1 cellular context compared by ENCODE assay signal in the genomic region with DNA sequence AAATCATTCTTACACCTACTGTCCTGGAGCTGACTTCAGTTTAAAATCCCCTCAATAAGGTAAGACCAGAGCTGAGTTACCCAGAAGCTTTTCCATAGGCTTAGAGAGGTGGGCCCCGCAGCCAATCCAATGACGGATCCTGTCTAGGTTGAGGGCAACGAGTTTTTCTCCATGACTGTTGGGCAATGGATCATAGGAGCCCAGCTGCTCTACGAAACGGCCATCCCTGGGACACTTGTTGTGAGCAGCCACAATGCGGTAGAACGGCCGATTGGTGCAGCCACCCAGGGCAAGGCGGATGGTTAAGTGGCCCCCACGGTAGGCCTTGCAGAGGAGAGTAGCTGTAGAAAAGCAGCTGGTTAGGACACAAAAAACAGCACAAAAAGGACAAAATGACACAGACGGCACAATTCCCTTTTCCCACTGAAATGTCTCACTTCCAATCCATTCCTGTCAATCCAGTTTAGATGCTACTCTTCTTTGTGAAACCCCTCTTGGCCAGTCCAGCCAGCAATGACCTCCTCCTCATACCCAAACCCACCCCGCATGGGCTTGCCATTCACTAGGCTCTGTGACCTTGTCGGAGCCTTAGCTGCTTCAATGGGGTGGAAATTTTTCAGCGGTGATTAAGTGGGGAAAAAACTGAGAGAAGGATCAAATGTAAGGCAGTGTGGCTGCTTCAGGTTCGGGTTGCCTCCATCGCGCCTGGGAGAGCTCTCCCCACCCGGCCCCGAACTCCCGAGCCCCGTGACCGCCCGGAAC.
TF ChIP-seq lines count a peak whose summit lies in the region.

No MANE protein-coding gene starts in this region.

TF ChIP-seq in HepG2, 621 proteins besides CTCF, POLR2A, EP300 and RAD21 (continued from another document and continues in another):
- TF ChIP-seq NRL (CRISPR knock-in tag; IDR thresholded peaks at IDR 0.05; ENCODE audit: borderline replicate concordance), result no peak
- TF ChIP-seq, protein P1, sequence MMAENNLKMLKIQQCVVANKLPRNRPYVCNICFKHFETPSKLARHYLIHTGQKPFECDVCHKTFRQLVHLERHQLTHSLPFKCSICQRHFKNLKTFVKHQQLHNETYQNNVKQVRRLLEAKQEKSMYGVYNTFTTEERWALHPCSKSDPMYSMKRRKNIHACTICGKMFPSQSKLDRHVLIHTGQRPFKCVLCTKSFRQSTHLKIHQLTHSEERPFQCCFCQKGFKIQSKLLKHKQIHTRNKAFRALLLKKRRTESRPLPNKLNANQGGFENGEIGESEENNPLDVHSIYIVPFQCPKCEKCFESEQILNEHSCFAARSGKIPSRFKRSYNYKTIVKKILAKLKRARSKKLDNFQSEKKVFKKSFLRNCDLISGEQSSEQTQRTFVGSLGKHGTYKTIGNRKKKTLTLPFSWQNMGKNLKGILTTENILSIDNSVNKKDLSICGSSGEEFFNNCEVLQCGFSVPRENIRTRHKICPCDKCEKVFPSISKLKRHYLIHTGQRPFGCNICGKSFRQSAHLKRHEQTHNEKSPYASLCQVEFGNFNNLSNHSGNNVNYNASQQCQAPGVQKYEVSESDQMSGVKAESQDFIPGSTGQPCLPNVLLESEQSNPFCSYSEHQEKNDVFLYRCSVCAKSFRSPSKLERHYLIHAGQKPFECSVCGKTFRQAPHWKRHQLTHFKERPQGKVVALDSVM (CRISPR knock-in tag; IDR thresholded peaks at IDR 0.05), result no peak
- no peak for TF ChIP-seq DNMT1 (CRISPR knock-in tag; IDR thresholded peaks at IDR 0.05)
- no peak for TF ChIP-seq PHF5A (CRISPR knock-in tag; IDR thresholded peaks at IDR 0.05; ENCODE audit: low read depth, unreplicated experiment)
- TF ChIP-seq ZNF180 (CRISPR knock-in tag; IDR thresholded peaks at IDR 0.05; ENCODE audit: borderline replicate concordance, low read depth), result peak; percentile 77; the same call in 1 of the 2 replicates
- no peak for TF ChIP-seq ZMYM2 (CRISPR knock-in tag; IDR thresholded peaks at IDR 0.05)
- TF ChIP-seq ZSCAN20 (CRISPR knock-in tag; IDR thresholded peaks at IDR 0.05; ENCODE audit: borderline replicate concordance), result no peak
- peak; percentile 81 for TF ChIP-seq CEBPB (IDR thresholded peaks at IDR 0.05; ENCODE audit: borderline replicate concordance, low read depth, low read length)
- TF ChIP-seq, protein P2, sequence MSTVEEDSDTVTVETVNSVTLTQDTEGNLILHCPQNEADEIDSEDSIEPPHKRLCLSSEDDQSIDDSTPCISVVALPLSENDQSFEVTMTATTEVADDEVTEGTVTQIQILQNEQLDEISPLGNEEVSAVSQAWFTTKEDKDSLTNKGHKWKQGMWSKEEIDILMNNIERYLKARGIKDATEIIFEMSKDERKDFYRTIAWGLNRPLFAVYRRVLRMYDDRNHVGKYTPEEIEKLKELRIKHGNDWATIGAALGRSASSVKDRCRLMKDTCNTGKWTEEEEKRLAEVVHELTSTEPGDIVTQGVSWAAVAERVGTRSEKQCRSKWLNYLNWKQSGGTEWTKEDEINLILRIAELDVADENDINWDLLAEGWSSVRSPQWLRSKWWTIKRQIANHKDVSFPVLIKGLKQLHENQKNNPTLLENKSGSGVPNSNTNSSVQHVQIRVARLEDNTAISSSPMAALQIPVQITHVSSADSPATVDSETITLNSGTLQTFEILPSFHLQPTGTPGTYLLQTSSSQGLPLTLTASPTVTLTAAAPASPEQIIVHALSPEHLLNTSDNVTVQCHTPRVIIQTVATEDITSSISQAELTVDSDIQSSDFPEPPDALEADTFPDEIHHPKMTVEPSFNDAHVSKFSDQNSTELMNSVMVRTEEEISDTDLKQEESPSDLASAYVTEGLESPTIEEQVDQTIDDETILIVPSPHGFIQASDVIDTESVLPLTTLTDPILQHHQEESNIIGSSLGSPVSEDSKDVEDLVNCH (CRISPR knock-in tag; IDR thresholded peaks at IDR 0.05), result no peak
- no peak for TF ChIP-seq ZNF749 (CRISPR knock-in tag; IDR thresholded peaks at IDR 0.05; ENCODE audit: borderline replicate concordance)
- TF ChIP-seq SMC3 (IDR thresholded peaks at IDR 0.05; ENCODE audit: low read length), result no peak
- TF ChIP-seq NBN (conservative IDR thresholded peaks at IDR 0.05), result no peak
- TF ChIP-seq, protein P3, sequence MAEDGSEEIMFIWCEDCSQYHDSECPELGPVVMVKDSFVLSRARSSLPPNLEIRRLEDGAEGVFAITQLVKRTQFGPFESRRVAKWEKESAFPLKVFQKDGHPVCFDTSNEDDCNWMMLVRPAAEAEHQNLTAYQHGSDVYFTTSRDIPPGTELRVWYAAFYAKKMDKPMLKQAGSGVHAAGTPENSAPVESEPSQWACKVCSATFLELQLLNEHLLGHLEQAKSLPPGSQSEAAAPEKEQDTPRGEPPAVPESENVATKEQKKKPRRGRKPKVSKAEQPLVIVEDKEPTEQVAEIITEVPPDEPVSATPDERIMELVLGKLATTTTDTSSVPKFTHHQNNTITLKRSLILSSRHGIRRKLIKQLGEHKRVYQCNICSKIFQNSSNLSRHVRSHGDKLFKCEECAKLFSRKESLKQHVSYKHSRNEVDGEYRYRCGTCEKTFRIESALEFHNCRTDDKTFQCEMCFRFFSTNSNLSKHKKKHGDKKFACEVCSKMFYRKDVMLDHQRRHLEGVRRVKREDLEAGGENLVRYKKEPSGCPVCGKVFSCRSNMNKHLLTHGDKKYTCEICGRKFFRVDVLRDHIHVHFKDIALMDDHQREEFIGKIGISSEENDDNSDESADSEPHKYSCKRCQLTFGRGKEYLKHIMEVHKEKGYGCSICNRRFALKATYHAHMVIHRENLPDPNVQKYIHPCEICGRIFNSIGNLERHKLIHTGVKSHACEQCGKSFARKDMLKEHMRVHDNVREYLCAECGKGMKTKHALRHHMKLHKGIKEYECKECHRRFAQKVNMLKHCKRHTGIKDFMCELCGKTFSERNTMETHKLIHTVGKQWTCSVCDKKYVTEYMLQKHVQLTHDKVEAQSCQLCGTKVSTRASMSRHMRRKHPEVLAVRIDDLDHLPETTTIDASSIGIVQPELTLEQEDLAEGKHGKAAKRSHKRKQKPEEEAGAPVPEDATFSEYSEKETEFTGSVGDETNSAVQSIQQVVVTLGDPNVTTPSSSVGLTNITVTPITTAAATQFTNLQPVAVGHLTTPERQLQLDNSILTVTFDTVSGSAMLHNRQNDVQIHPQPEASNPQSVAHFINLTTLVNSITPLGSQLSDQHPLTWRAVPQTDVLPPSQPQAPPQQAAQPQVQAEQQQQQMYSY (CRISPR knock-in tag; IDR thresholded peaks at IDR 0.05), result no peak
- TF ChIP-seq GTF3A (CRISPR knock-in tag; conservative IDR thresholded peaks at IDR 0.05), result no peak
- TF ChIP-seq NFKBIZ (CRISPR knock-in tag; IDR thresholded peaks at IDR 0.05), result no peak
- no peak for TF ChIP-seq ERF (CRISPR knock-in tag; IDR thresholded peaks at IDR 0.05)
- no peak for TF ChIP-seq MYNN (CRISPR knock-in tag; IDR thresholded peaks at IDR 0.05; ENCODE audit: low read depth)
- TF ChIP-seq, protein P4, sequence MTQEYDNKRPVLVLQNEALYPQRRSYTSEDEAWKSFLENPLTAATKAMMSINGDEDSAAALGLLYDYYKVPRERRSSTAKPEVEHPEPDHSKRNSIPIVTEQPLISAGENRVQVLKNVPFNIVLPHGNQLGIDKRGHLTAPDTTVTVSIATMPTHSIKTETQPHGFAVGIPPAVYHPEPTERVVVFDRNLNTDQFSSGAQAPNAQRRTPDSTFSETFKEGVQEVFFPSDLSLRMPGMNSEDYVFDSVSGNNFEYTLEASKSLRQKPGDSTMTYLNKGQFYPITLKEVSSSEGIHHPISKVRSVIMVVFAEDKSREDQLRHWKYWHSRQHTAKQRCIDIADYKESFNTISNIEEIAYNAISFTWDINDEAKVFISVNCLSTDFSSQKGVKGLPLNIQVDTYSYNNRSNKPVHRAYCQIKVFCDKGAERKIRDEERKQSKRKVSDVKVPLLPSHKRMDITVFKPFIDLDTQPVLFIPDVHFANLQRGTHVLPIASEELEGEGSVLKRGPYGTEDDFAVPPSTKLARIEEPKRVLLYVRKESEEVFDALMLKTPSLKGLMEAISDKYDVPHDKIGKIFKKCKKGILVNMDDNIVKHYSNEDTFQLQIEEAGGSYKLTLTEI (CRISPR knock-in tag; conservative IDR thresholded peaks at IDR 0.05), result no peak
- TF ChIP-seq, protein P5, sequence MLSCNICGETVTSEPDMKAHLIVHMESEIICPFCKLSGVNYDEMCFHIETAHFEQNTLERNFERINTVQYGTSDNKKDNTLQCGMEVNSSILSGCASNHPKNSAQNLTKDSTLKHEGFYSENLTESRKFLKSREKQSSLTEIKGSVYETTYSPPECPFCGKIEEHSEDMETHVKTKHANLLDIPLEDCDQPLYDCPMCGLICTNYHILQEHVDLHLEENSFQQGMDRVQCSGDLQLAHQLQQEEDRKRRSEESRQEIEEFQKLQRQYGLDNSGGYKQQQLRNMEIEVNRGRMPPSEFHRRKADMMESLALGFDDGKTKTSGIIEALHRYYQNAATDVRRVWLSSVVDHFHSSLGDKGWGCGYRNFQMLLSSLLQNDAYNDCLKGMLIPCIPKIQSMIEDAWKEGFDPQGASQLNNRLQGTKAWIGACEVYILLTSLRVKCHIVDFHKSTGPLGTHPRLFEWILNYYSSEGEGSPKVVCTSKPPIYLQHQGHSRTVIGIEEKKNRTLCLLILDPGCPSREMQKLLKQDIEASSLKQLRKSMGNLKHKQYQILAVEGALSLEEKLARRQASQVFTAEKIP (CRISPR knock-in tag; IDR thresholded peaks at IDR 0.05; ENCODE audit: borderline replicate concordance), result no peak
- TF ChIP-seq NFKB2 (CRISPR knock-in tag; IDR thresholded peaks at IDR 0.05; ENCODE audit: borderline replicate concordance), result no peak
- no peak for TF ChIP-seq NR1H2 (CRISPR knock-in tag; IDR thresholded peaks at IDR 0.05; ENCODE audit: borderline replicate concordance, low read depth)
- TF ChIP-seq, protein P6, sequence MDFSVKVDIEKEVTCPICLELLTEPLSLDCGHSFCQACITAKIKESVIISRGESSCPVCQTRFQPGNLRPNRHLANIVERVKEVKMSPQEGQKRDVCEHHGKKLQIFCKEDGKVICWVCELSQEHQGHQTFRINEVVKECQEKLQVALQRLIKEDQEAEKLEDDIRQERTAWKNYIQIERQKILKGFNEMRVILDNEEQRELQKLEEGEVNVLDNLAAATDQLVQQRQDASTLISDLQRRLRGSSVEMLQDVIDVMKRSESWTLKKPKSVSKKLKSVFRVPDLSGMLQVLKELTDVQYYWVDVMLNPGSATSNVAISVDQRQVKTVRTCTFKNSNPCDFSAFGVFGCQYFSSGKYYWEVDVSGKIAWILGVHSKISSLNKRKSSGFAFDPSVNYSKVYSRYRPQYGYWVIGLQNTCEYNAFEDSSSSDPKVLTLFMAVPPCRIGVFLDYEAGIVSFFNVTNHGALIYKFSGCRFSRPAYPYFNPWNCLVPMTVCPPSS (IDR thresholded peaks at IDR 0.05), result no peak
- no peak for TF ChIP-seq ZMAT3 (CRISPR knock-in tag; conservative IDR thresholded peaks at IDR 0.05)
- TF ChIP-seq ZNF160 (CRISPR knock-in tag; IDR thresholded peaks at IDR 0.05), result no peak
- TF ChIP-seq NFYB (CRISPR knock-in tag; IDR thresholded peaks at IDR 0.05), result 0 out of 2 replicates have a peak, but pooled peaks have one; percentile 17
- no peak for TF ChIP-seq ZNF124 (CRISPR knock-in tag; IDR thresholded peaks at IDR 0.05)
- TF ChIP-seq NCOA2 (CRISPR knock-in tag; IDR thresholded peaks at IDR 0.05), result no peak
- no peak for TF ChIP-seq SNAPC2 (CRISPR knock-in tag; IDR thresholded peaks at IDR 0.05)
- peak; percentile 33; the same call in 1 of the 2 replicates for TF ChIP-seq KLF12 (CRISPR knock-in tag; IDR thresholded peaks at IDR 0.05; ENCODE audit: borderline replicate concordance)
- no peak for TF ChIP-seq PITX1 (CRISPR knock-in tag; IDR thresholded peaks at IDR 0.05)
- TF ChIP-seq, protein P7, sequence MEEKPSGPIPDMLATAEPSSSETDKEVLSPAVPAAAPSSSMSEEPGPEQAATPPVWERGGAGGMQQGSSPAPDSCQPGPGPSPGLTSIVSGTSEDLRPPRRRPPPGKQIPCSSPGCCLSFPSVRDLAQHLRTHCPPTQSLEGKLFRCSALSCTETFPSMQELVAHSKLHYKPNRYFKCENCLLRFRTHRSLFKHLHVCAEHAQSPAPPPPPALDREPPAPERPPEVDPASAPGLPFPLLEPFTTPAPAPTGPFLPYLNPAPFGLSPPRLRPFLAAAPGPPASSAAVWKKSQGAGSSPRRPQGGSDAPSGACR (CRISPR knock-in tag; IDR thresholded peaks at IDR 0.05), result peak; percentile 7; the same call in 1 of the 2 replicates
- TF ChIP-seq ZNF619 (CRISPR knock-in tag; IDR thresholded peaks at IDR 0.05), result no peak
- TF ChIP-seq HOXA5 (CRISPR knock-in tag; IDR thresholded peaks at IDR 0.05), result no peak
- TF ChIP-seq, protein P8, sequence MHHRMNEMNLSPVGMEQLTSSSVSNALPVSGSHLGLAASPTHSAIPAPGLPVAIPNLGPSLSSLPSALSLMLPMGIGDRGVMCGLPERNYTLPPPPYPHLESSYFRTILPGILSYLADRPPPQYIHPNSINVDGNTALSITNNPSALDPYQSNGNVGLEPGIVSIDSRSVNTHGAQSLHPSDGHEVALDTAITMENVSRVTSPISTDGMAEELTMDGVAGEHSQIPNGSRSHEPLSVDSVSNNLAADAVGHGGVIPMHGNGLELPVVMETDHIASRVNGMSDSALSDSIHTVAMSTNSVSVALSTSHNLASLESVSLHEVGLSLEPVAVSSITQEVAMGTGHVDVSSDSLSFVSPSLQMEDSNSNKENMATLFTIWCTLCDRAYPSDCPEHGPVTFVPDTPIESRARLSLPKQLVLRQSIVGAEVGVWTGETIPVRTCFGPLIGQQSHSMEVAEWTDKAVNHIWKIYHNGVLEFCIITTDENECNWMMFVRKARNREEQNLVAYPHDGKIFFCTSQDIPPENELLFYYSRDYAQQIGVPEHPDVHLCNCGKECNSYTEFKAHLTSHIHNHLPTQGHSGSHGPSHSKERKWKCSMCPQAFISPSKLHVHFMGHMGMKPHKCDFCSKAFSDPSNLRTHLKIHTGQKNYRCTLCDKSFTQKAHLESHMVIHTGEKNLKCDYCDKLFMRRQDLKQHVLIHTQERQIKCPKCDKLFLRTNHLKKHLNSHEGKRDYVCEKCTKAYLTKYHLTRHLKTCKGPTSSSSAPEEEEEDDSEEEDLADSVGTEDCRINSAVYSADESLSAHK (CRISPR knock-in tag; IDR thresholded peaks at IDR 0.05; ENCODE audit: borderline replicate concordance), result no peak
- TF ChIP-seq, protein P9, sequence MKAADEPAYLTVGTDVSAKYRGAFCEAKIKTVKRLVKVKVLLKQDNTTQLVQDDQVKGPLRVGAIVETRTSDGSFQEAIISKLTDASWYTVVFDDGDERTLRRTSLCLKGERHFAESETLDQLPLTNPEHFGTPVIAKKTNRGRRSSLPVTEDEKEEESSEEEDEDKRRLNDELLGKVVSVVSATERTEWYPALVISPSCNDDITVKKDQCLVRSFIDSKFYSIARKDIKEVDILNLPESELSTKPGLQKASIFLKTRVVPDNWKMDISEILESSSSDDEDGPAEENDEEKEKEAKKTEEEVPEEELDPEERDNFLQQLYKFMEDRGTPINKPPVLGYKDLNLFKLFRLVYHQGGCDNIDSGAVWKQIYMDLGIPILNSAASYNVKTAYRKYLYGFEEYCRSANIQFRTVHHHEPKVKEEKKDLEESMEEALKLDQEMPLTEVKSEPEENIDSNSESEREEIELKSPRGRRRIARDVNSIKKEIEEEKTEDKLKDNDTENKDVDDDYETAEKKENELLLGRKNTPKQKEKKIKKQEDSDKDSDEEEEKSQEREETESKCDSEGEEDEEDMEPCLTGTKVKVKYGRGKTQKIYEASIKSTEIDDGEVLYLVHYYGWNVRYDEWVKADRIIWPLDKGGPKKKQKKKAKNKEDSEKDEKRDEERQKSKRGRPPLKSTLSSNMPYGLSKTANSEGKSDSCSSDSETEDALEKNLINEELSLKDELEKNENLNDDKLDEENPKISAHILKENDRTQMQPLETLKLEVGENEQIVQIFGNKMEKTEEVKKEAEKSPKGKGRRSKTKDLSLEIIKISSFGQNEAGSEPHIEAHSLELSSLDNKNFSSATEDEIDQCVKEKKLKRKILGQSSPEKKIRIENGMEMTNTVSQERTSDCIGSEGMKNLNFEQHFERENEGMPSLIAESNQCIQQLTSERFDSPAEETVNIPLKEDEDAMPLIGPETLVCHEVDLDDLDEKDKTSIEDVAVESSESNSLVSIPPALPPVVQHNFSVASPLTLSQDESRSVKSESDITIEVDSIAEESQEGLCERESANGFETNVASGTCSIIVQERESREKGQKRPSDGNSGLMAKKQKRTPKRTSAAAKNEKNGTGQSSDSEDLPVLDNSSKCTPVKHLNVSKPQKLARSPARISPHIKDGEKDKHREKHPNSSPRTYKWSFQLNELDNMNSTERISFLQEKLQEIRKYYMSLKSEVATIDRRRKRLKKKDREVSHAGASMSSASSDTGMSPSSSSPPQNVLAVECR (CRISPR knock-in tag; IDR thresholded peaks at IDR 0.05; ENCODE audit: borderline replicate concordance), result no peak
